8 cellular contexts compared by ENCODE assay signal in the genomic region with DNA sequence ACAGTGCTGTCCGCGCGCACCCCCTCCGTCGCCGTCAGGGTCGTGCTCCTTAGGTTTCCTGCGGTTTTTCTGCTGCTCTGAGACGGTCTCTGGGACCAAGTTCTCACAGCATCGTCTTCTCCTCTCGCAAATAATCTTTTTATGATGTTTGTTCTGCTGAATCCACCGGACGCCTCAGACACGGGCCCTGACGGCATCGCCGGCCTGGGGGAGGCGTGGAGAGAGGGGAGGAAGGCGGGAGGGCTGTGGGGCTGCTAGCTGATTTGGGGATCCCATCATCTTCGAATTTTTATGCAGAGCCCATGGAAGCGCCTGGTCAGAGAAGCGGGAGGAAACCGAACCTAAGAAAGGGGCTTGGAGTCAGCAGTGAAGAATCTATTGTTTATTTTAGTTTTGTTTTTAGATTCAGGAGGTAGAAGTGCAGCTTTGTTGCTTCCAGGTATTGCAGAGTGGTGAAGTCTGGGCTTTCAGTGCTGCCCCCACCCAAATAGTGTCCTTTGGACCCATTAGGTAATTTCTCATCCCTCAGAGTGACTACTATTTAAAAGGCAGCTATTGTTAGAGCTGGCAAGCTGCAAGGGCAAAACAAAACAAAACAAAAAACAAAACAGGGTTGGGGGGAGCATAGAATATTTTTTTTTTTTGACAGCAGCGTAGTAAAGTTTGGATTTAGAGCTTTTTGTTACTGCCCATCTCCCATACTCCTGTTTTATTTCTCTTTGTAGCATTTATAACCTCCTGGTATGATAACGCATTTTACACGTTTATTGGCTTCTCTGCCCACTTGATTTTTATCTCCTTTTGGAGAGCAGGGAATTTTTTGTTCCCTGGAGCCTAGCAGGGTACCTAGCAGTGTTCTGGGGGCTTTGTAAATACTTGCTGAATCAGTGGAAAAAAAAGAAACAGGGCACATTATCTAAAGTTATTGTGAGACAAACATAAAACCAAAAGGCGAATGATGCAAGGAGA.
A peak's percentile ranks its signal among the peaks of the same experiment; 100 is the strongest.
DNase-seq lines count a peak whose midpoint lies in the region; ATAC-seq and TF ChIP-seq lines count a peak whose summit lies in the region.

No MANE protein-coding gene starts in this region.

- H3K4me3 Mint-ChIP-seq in activated naive CD4-positive, alpha-beta T cell treated with anti-CD3 and anti-CD28 coated beads, Interleukin-2, amount 50 U/mL, for 24 hours, result peak overlapping the region; percentile 92

- in situ Hi-C loops in G401 (cut with HindIII; ENCODE audit: low sequenced_read_pairs), result no loop called here

- DNase-seq in G401 (ENCODE audit: low spot score) (peak; percentile 59), HL-60 (ENCODE audit: low read depth in 1 of 2, low spot score in 1 of 2) (no peak), right atrium auricular region (ENCODE audit: low spot score) (no peak), sigmoid colon (peak; percentile 77), DMS153 (lab: John Stamatoyannopoulos, UW) (no peak)
- no peak for DNase-seq in central memory CD4-positive, alpha-beta T cell

- no peak for TF ChIP-seq EP300 in sigmoid colon (IDR thresholded peaks at IDR 0.05)

- H3K36me3 Mint-ChIP-seq in activated naive CD4-positive, alpha-beta T cell treated with anti-CD3 and anti-CD28 coated beads, Interleukin-2, amount 50 U/mL, for 24 hours, result no peaks in the 10 kb centered on the region

- TF ChIP-seq CTCF in HL-60 (IDR thresholded peaks at IDR 0.05; ENCODE audit: insufficient read depth, low read length) (no peak), right atrium auricular region (IDR thresholded peaks at IDR 0.05) (no peak), sigmoid colon (IDR thresholded peaks at IDR 0.05) (no peak)

- no peak for TF ChIP-seq POLR2A in sigmoid colon (IDR thresholded peaks at IDR 0.05)

- H3K27ac ChIP-seq in HL-60 (replicated peaks), result peak overlapping the region; percentile 57; the same call in 1 of the 2 replicates
- peak overlapping the region; percentile 95 to 96 for H3K27ac ChIP-seq in right atrium auricular region
- peak overlapping the region; percentile 95 to 98 (median 96) for H3K27ac ChIP-seq in sigmoid colon

- no peaks in the 10 kb centered on the region for H3K9me3 ChIP-seq in right atrium auricular region
- no peaks in the 10 kb centered on the region for H3K9me3 ChIP-seq in sigmoid colon

- no peaks in the 10 kb centered on the region for H3K9me3 Mint-ChIP-seq in activated naive CD4-positive, alpha-beta T cell treated with anti-CD3 and anti-CD28 coated beads, Interleukin-2, amount 50 U/mL, for 24 hours

- H3K27me3 ChIP-seq in HL-60 (ENCODE audit: insufficient read depth, poor library complexity, severe bottlenecking) (no peaks in the 10 kb centered on the region), right atrium auricular region (no peaks in the 10 kb centered on the region), sigmoid colon (no peaks in the 10 kb centered on the region)

- H3K36me3 ChIP-seq in right atrium auricular region, result no peaks in the 10 kb centered on the region
- no peaks in the 10 kb centered on the region for H3K36me3 ChIP-seq in sigmoid colon

- peaks cover 43% of the 10 kb centered on the region for H3K4me1 Mint-ChIP-seq in activated naive CD4-positive, alpha-beta T cell treated with anti-CD3 and anti-CD28 coated beads, Interleukin-2, amount 50 U/mL, for 24 hours

- H3K4me3 ChIP-seq in HL-60 (replicated peaks; ENCODE audit: insufficient read depth, low read length) (peak overlapping the region; percentile 53), right atrium auricular region (peak overlapping the region; percentile 70 to 78), sigmoid colon (peak overlapping the region; percentile 56 to 82 (median 74))

- intact Hi-C loops in sigmoid colon (cut with DNase I), result loop anchor here (2.0 to 10.0 kb wide), 11 partner anchors 97 to 913 kb away; a partner anchor contains a TSS

- H3K4me1 ChIP-seq in right atrium auricular region, result peaks cover 0 to 13% of the 10 kb centered on the region in 2 donors
- peaks cover 0 to 18% (median 14%) of the 10 kb centered on the region in 4 donors for H3K4me1 ChIP-seq in sigmoid colon

- H3K27ac Mint-ChIP-seq in activated naive CD4-positive, alpha-beta T cell treated with anti-CD3 and anti-CD28 coated beads, Interleukin-2, amount 50 U/mL, for 24 hours, result peak overlapping the region; percentile 94

- ATAC-seq in GM21381 (IDR thresholded peaks at IDR 0.05; ENCODE audit: unreplicated experiment), result peak; percentile 12

- WGBS in sigmoid colon, 2 donors, result 2 to 6% methylated on average over 27 of the region's 27 CpGs

- no peaks in the 10 kb centered on the region for H3K27me3 Mint-ChIP-seq in activated naive CD4-positive, alpha-beta T cell treated with anti-CD3 and anti-CD28 coated beads, Interleukin-2, amount 50 U/mL, for 24 hours

Comparison
In these comparisons a context has a peak if more than half of its experiments do, and no peak if none do; other contexts are left out.
1. DNase-seq: peak in G401 (single experiment) and sigmoid colon (single experiment); none in HL-60 (0 of 2), right atrium auricular region (single experiment), central memory CD4-positive, alpha-beta T cell (single experiment) and DMS153 (single experiment).
2. Peak in every context shown above with its lines, with median percentiles within 50 percentile points of each other: H3K27ac ChIP-seq and H3K4me3 ChIP-seq.